ENCODE assay signal across 8 cellular contexts in the genomic region with DNA sequence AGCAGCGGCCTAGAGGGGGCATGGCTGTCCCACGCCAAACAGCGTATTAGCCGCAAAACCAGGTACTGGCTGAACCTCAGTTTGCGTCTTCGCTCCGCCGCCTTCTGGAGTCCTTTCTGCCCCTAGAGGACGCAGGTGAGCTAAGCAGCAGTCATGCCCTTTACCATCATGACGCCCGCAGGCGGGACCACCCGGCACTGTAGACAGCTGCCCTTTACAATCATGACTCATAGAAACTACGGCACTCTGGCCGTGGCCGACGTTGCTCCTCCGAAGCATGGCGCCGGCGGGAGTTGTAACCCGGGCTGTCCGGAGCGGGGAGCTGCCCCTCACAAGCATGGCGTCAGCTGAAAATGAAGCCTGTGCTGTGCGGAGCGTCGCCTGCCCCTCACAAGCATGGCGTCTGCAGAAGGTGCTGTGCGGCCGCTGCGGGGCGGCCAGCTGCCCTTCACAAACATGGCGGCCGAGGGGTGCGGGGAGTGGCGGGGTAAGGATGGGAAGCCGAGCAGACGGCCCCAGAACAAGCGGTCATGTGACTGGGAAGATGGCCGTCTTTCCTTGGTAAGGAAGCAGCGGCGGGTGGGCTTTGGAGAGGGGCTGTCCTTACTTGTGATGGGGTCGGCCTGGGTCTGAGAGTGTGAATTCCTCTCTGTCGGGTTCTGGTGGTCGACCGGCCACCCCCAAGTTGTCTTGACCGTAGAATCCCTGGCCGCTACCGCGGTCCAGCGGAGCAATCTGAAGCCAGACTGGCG. TPM values are rescaled to one million over a fixed set of nuclear protein-coding genes. Genes with fewer than 3 reads are reported as not detected.
DNase-seq lines count a peak whose midpoint lies in the region; ATAC-seq lines count a peak whose summit lies in the region.

Gene VPS35L (plus strand): TSS at position 518 of the 752 bp plus-strand sequence. CDS start 27 bp downstream, at position 545.

- POLR2A ChIA-PET in activated CD8-positive, alpha-beta memory T cell treated with anti-CD3 and anti-CD28 coated beads for 36 hours (lab: Charles Lee), result interaction anchor here (1.0 to 2.2 kb wide), 3 partner anchors 10 to 766 kb away, joined by 3 to 14 read pairs (median 4); partner anchors contain the start of gene CCP110

- peak; percentile 94 for ATAC-seq in GM19467 (IDR thresholded peaks at IDR 0.05; ENCODE audit: unreplicated experiment)

- CTCF ChIA-PET in activated CD8-positive, alpha-beta memory T cell treated with anti-CD3 and anti-CD28 coated beads for 36 hours (lab: Charles Lee), result interaction anchor here (0.6 to 3.7 kb wide), 9 partner anchors 9 to 488 kb away, joined by 3 to 15 read pairs (median 3); partner anchors contain the start of genes CCP110, COQ7 and GPRC5B

- peak; percentile 98 for DNase-seq in COLO668 (lab: John Stamatoyannopoulos, UW; ENCODE audit: unreplicated experiment)
- peak; percentile 76 for DNase-seq in HS-5 (ENCODE audit: low read depth)
- DNase-seq in NK-92 (lab: John Stamatoyannopoulos, UW; ENCODE audit: unreplicated experiment), result peak; percentile 48
- DNase-seq in effector CD8-positive, alpha-beta T cell (lab: John Stamatoyannopoulos, UW), result peak; percentile 93
- peak; percentile 99 to 100 for DNase-seq in lung microvascular endothelial cell (ENCODE audit: low read depth in 2 of 2)
- peak; percentile 88 to 92 (median 91) for DNase-seq in stimulated activated CD4-positive, alpha-beta T cell treated with anti-CD3 and anti-CD28 coated beads, TNF-alpha, amount 100 ng/mL, for 48 hours (ENCODE audit: low read depth in 3 of 3)

RNA-seq across cellular contexts. Expression of gene VPS35L, which starts in this region (rescaled TPM):
- 10 to 100 TPM; 29.0 to 31.0 TPM for total RNA-seq in activated CD8-positive, alpha-beta memory T cell treated with anti-CD3 and anti-CD28 coated beads for 36 hours
- 30.3 and 55.8 TPM in 2 replicates for total RNA-seq in lung microvascular endothelial cell

Comparison
In these comparisons a context has a peak if more than half of its experiments do, and no peak if none do; other contexts are left out.
1. Peak in every context shown above with its lines: DNase-seq and ATAC-seq.
2. DNase-seq: peak in every context shown above with its lines; median percentile 100 in lung microvascular endothelial cell; 98 in COLO668; 93 in effector CD8-positive, alpha-beta T cell; 91 in stimulated activated CD4-positive, alpha-beta T cell treated with anti-CD3 and anti-CD28 coated beads, TNF-alpha, amount 100 ng/mL, for 48 hours; 76 in HS-5; 48 in NK-92.